Comparison of ENCODE assay signal across 1 cellular context in genomic region chr15:34360298-34360697, GRCh38.
TF ChIP-seq lines count a peak whose summit lies in the region.

No MANE protein-coding gene starts in this region.

TF ChIP-seq in WTC11, 78 proteins besides CTCF, POLR2A, EP300 and RAD21:
- TF ChIP-seq PREB (CRISPR knock-in tag; IDR thresholded peaks at IDR 0.05; ENCODE audit: borderline replicate concordance), result no peak
- no peak for TF ChIP-seq GABPB1 (CRISPR knock-in tag; IDR thresholded peaks at IDR 0.05)
- no peak for TF ChIP-seq E2F4 (CRISPR knock-in tag; IDR thresholded peaks at IDR 0.05; ENCODE audit: borderline replicate concordance, low read depth)
- TF ChIP-seq CREM (CRISPR knock-in tag; IDR thresholded peaks at IDR 0.05), result no peak
- TF ChIP-seq NFYB (CRISPR knock-in tag; conservative IDR thresholded peaks at IDR 0.05; ENCODE audit: low read depth), result no peak
- no peak for TF ChIP-seq ZNF317 (CRISPR knock-in tag; IDR thresholded peaks at IDR 0.05; ENCODE audit: borderline replicate concordance, low read depth)
- TF ChIP-seq EMX1 (CRISPR knock-in tag; IDR thresholded peaks at IDR 0.05), result no peak
- TF ChIP-seq ZNF532 (CRISPR knock-in tag; IDR thresholded peaks at IDR 0.05; ENCODE audit: borderline replicate concordance), result no peak
- TF ChIP-seq NR3C1 (CRISPR knock-in tag; conservative IDR thresholded peaks at IDR 0.05; ENCODE audit: low read depth), result no peak
